In the genomic region with DNA sequence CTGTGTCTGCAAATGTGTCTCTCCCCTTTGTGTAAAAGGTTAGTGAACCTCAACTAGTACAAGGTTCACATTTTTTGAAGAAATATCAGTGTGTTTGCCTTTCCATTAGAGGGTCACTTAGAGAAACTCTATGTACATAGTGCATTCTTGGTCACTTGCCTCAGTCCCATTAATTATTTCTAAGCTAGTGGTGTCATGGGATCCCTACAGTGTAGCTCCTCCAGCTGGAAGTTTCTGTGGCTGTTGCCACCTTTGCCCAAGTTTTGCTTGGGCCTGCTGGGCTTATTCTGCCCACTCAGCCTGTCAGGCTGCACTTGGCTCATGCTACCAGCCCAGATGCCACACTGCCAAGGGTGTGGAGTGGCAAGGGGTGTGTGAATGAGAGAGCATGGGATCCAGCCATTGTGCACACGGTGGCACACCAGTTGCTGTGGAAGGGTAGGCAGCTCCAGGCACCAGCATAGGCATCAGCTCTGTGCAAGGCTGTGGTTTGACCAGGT, we compare ENCODE assay signal across 28 cellular contexts.
A peak's percentile ranks its signal among the peaks of the same experiment; 100 is the strongest.
DNase-seq lines count a peak whose midpoint lies in the region; ATAC-seq, FAIRE-seq and TF ChIP-seq lines count a peak whose summit lies in the region.
"Had no signal": no experiment of that assay in that cellular context is flagged by ENCODE, and none has a peak within 500 bp of the region (broad histone marks: within the 10 kb centered on the region; RNA-seq: fewer than 3 reads in every experiment).

No MANE protein-coding gene starts in this region.

- intact Hi-C loops in natural killer cell (cut with micrococcal nuclease) (no loop called here), HepG2 (cut with micrococcal nuclease; ENCODE audit: unreplicated experiment) (no loop called here), pancreas (cut with DNase I) (no loop called here), aorta (cut with DNase I) (no loop called here)

- WGBS in HepG2 (ENCODE audit: low lambda C conversion rate): 63% methylated on average over 1 of the region's 1 CpG
- WGBS in pancreas, 2 donors: 36 to 48% methylated on average over 1 of the region's 1 CpG
- WGBS in aorta, 2 donors: 88 to 89% methylated on average over 1 of the region's 1 CpG

- TF ChIP-seq RAD21 in HepG2 (CRISPR knock-in tag; IDR thresholded peaks at IDR 0.05): no peak

- H4K20me1 ChIP-seq in HepG2 (ENCODE audit: insufficient read depth, low read length): no peaks in the 10 kb centered on the region

- CTCF ChIA-PET in HepG2 (lab: Yijun Ruan, JAX; ENCODE audit: low intra/inter-chr PET ratio, low total read pairs): no interaction called here

- TF ChIP-seq EP300 in HepG2 (IDR thresholded peaks at IDR 0.05; ENCODE audit: low read depth in 2 of 2, low read length in 2 of 2): peak in 1 of 2 experiments; percentile 69; a peak in 2 of 4 replicates
- TF ChIP-seq EP300 in HepG2 (CRISPR knock-in tag; IDR thresholded peaks at IDR 0.05; ENCODE audit: borderline replicate concordance): no peak

- FAIRE-seq in HepG2 (lab: Jason Lieb, UNC): peak; percentile 12
- no peak for FAIRE-seq in pancreas (lab: Jason Lieb, UNC)
- FAIRE-seq: GM18507, K562 had no signal

- H3K27ac Mint-ChIP-seq in natural killer cell treated with Interleukin-12 subunit alpha and Interleukin-12 subunit beta and Interleukin-15 and Interleukin-18, amount 100 ng/mL, for 72 hours: no peak overlapping the region
- H3K27ac Mint-ChIP-seq in natural killer cell: no peak overlapping the region
- no peak overlapping the region for H3K27ac Mint-ChIP-seq in effector memory CD8-positive, alpha-beta T cell
- H3K27ac Mint-ChIP-seq: HFFc6 had no signal

- no TSS peak for BruUV-seq in HepG2 (replicated peaks; lab: Mats Ljungman, UMichigan)

- no peaks in the 10 kb centered on the region for H3K27me3 Mint-ChIP-seq in natural killer cell treated with Interleukin-12 subunit alpha and Interleukin-12 subunit beta and Interleukin-15 and Interleukin-18, amount 100 ng/mL, for 72 hours
- no peaks in the 10 kb centered on the region for H3K27me3 Mint-ChIP-seq in natural killer cell (ENCODE audit: low read depth in 2 of 2)
- no peaks in the 10 kb centered on the region for H3K27me3 Mint-ChIP-seq in effector memory CD8-positive, alpha-beta T cell

- peak overlapping the region; percentile 62 for H3K27ac ChIP-seq in HepG2 (ENCODE audit: extremely low read length, insufficient read depth, low read length)
- H3K27ac ChIP-seq in pancreas: no peak overlapping the region
- H3K27ac ChIP-seq in aorta (ENCODE audit: low read depth in 1 of 2, low read length in 2 of 2): no peak overlapping the region
- H3K27ac ChIP-seq: 22Rv1, GM23248, HL-60 had no signal

- no peaks in the 10 kb centered on the region for H3K9me3 Mint-ChIP-seq in natural killer cell treated with Interleukin-12 subunit alpha and Interleukin-12 subunit beta and Interleukin-15 and Interleukin-18, amount 100 ng/mL, for 72 hours
- peaks cover 6 to 7% of the 10 kb centered on the region in 2 donors for H3K9me3 Mint-ChIP-seq in natural killer cell
- peaks cover 5 to 11% of the 10 kb centered on the region in 2 donors for H3K9me3 Mint-ChIP-seq in effector memory CD8-positive, alpha-beta T cell

- in situ Hi-C loops in HepG2 (cut with HindIII; ENCODE audit: extremely low pct_ligation_motif_present, low pct_unique_long_range_greater_than_20kb): no loop called here

- H3K9me3 ChIP-seq in HepG2 (ENCODE audit: low read length) (peaks cover 34% of the 10 kb centered on the region), pancreas (no peaks in the 10 kb centered on the region), aorta (ENCODE audit: control insufficient read depth, low read length) (no peaks in the 10 kb centered on the region)

- H3K4me1 ChIP-seq in HepG2 (ENCODE audit: insufficient read depth, low read length) (peaks cover 21% of the 10 kb centered on the region), pancreas (no peaks in the 10 kb centered on the region), aorta (ENCODE audit: control insufficient read depth in 1 of 2, insufficient read depth in 2 of 2, low read length in 2 of 2) (no peaks in the 10 kb centered on the region)

- POLR2A ChIA-PET in HepG2 (lab: Yijun Ruan, JAX): no interaction called here

- ATAC-seq in natural killer cell treated with Interleukin-12 subunit alpha and Interleukin-12 subunit beta and Interleukin-15 and Interleukin-18, amount 100 ng/mL, for 72 hours: peak; percentile 17 to 60
- ATAC-seq in natural killer cell: no peak
- peak; percentile 95 for ATAC-seq in HepG2
- ATAC-seq in pancreas: peak in 3 of 4 donors; percentile 35 to 73 (median 64)
- peak; percentile 33 for ATAC-seq in aorta (ENCODE audit: low FRiP score)
- no peak for ATAC-seq in effector memory CD8-positive, alpha-beta T cell (replicated peaks)
- ATAC-seq: K562, PC-3, SK-N-SH treated with all-trans-retinoic acid at 6 μM for 48 hours had no signal

- no peak for TF ChIP-seq CTCF in natural killer cell (IDR thresholded peaks at IDR 0.05)
- no peak for TF ChIP-seq CTCF in HepG2 (CRISPR knock-in tag; IDR thresholded peaks at IDR 0.05)
- no peak for TF ChIP-seq CTCF in pancreas (IDR thresholded peaks at IDR 0.05)
- TF ChIP-seq CTCF in foreskin fibroblast (IDR thresholded peaks at IDR 0.05; ENCODE audit: low read depth, low read length): no peak

- no peak for DNase-seq in natural killer cell treated with Interleukin-12 subunit alpha and Interleukin-12 subunit beta and Interleukin-15 and Interleukin-18, amount 100 ng/mL, for 72 hours (ENCODE audit: low spot score)
- DNase-seq in natural killer cell (no peak), HepG2 (ENCODE audit: low spot score) (peak; percentile 84), pancreas (peak in 1 of 6 donors; percentile 18), aorta (no peak), NAMALWA (ENCODE audit: low spot score) (no peak), foreskin fibroblast (no peak)
- no peak for DNase-seq in effector memory CD8-positive, alpha-beta T cell
- DNase-seq: DMS153; GM23248; H7; HFFc6; Kasumi-1; MV-4-11; NCI-H1105 treated with DMSO at 0.1 percent for 48 hours; NCI-H146; NCI-H1930; NCI-H2107; NCI-H446; NCI-H524 treated with DMSO at 0.1 percent for 48 hours; NCI-H774; NK-92 treated with Interleukin-12 subunit alpha and Interleukin-12 subunit beta, amount 100 ng/mL, for 24 hours; PC-3 had no signal

- no peaks in the 10 kb centered on the region for H3K4me1 Mint-ChIP-seq in natural killer cell treated with Interleukin-12 subunit alpha and Interleukin-12 subunit beta and Interleukin-15 and Interleukin-18, amount 100 ng/mL, for 72 hours (ENCODE audit: low read depth in 2 of 2)
- H3K4me1 Mint-ChIP-seq in natural killer cell: no peaks in the 10 kb centered on the region
- H3K4me1 Mint-ChIP-seq in effector memory CD8-positive, alpha-beta T cell (ENCODE audit: low read depth in 2 of 2): no peaks in the 10 kb centered on the region

- H3K9ac ChIP-seq in HepG2 (ENCODE audit: insufficient read depth, low read depth, low read length): no peak overlapping the region
- H3K9ac ChIP-seq: GM23248 had no signal

- H3K79me2 ChIP-seq in HepG2 (ENCODE audit: insufficient read depth, low read length): no peaks in the 10 kb centered on the region

- no peak overlapping the region for H3K4me3 Mint-ChIP-seq in natural killer cell treated with Interleukin-12 subunit alpha and Interleukin-12 subunit beta and Interleukin-15 and Interleukin-18, amount 100 ng/mL, for 72 hours
- no peak overlapping the region for H3K4me3 Mint-ChIP-seq in natural killer cell
- no peak overlapping the region for H3K4me3 Mint-ChIP-seq in effector memory CD8-positive, alpha-beta T cell
- H3K4me3 Mint-ChIP-seq: HFFc6 had no signal

- H3K4me3 ChIP-seq in HepG2 (replicated peaks in 1 of 3; ENCODE audit: insufficient read depth in 1 of 3, low read depth in 2 of 3, low read length in 3 of 3): no peak overlapping the region
- H3K4me3 ChIP-seq in pancreas: no peak overlapping the region
- H3K4me3 ChIP-seq in aorta (ENCODE audit: low read length in 2 of 2): no peak overlapping the region
- no peak overlapping the region for H3K4me3 ChIP-seq in foreskin fibroblast (ENCODE audit: low read depth in 1 of 2, low read length in 2 of 2)
- H3K4me3 ChIP-seq: GM23248, K562 had no signal

- no peak overlapping the region for H2AFZ ChIP-seq in HepG2 (ENCODE audit: low read length)
- H2AFZ ChIP-seq: GM23248 had no signal

- no peak for TF ChIP-seq POLR2A in HepG2 (IDR thresholded peaks at IDR 0.05; ENCODE audit: insufficient read depth in 1 of 2, low read depth in 2 of 2, low read length in 2 of 2)

- H3K36me3 ChIP-seq in HepG2 (replicated peaks in 1 of 2; ENCODE audit: control insufficient read depth in 1 of 2, insufficient read depth in 2 of 2, low read length in 2 of 2) (no peaks in the 10 kb centered on the region), pancreas (no peaks in the 10 kb centered on the region), aorta (ENCODE audit: control insufficient read depth in 1 of 2, insufficient read depth in 2 of 2, low read length in 1 of 2) (no peaks in the 10 kb centered on the region)

- no peaks in the 10 kb centered on the region for H3K36me3 Mint-ChIP-seq in natural killer cell treated with Interleukin-12 subunit alpha and Interleukin-12 subunit beta and Interleukin-15 and Interleukin-18, amount 100 ng/mL, for 72 hours
- no peaks in the 10 kb centered on the region for H3K36me3 Mint-ChIP-seq in natural killer cell
- no peaks in the 10 kb centered on the region for H3K36me3 Mint-ChIP-seq in effector memory CD8-positive, alpha-beta T cell (ENCODE audit: insufficient read depth)

- peak overlapping the region; percentile 37; the same call in 1 of the 2 replicates for H3K4me2 ChIP-seq in HepG2 (ENCODE audit: low read depth, low read length)

- H3K27me3 ChIP-seq in HepG2 (ENCODE audit: control insufficient read depth in 1 of 2, insufficient read depth in 2 of 2, low read length in 2 of 2) (no peaks in the 10 kb centered on the region), pancreas (no peaks in the 10 kb centered on the region), aorta (ENCODE audit: control insufficient read depth in 1 of 2, insufficient read depth in 2 of 2, low read length in 1 of 2) (no peaks in the 10 kb centered on the region)

TF ChIP-seq in HepG2, 621 proteins besides CTCF, POLR2A, EP300 and RAD21 (continues in another document):
- TF ChIP-seq NFYC (CRISPR knock-in tag; IDR thresholded peaks at IDR 0.05): no peak

Comparison
In these comparisons a context has a peak if more than half of its experiments do, and no peak if none do; other contexts are left out.
1. ATAC-seq: peak in natural killer cell treated with Interleukin-12 subunit alpha and Interleukin-12 subunit beta and Interleukin-15 and Interleukin-18, amount 100 ng/mL, for 72 hours (2 of 2), HepG2 (single experiment), pancreas (3 of 4) and aorta (single experiment); none in natural killer cell (0 of 3) and effector memory CD8-positive, alpha-beta T cell (single experiment).